ENCODE assay signal across 19 cellular contexts in the genomic region with DNA sequence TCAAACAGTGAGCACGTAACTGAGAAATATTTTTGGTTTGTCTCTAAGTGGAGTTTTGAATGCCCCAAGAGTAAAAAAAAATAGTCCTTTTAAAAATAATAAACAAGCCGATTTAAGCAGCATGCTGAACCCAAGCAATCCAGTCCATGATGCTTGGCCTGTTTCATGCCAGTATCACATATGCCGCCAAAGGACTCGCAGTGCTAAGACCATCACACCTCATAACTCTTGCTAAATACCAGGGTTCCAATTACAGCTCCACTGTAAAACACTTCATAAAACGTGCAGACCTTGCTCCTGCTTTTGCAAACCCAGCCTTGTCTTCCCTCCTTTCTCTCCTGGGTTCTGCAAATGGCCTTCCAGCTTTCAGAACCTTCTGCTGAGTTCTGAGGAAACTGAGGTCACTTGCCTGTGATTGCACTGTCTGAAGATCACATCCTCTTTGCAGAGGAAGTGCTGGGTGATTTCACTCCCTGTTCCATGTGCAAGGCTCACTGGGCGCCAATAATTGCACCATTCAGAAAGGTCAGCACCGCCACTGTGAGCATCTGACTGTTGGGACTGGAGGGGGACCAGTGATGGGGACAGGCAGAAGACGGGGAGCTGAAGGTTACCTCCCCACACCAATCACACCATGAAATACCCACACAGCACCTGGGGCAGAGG.
DNase-seq lines count a peak whose midpoint lies in the region; ATAC-seq, FAIRE-seq and TF ChIP-seq lines count a peak whose summit lies in the region.
"Had no signal": no experiment of that assay in that cellular context is flagged by ENCODE, and none has a peak within 500 bp of the region (broad histone marks: within the 10 kb centered on the region; RNA-seq: fewer than 3 reads in every experiment).

No MANE protein-coding gene starts in this region.

- peaks cover 0 to 22% of the 10 kb centered on the region in 2 experiments; a peak in 3 of 5 replicates for H3K4me1 ChIP-seq in K562 (replicated peaks in 1 of 2; ENCODE audit: control insufficient read depth in 2 of 2, insufficient read depth in 2 of 2, low read length in 2 of 2)

- H3K27me3 ChIP-seq in K562 (ENCODE audit: control insufficient read depth in 2 of 2, insufficient read depth in 2 of 2, low read length in 2 of 2) = no peaks in the 10 kb centered on the region
- H3K27me3 ChIP-seq: ascending aorta, esophagus muscularis mucosa had no signal

- H3K36me3 Mint-ChIP-seq in natural killer cell treated with Interleukin-12 subunit alpha and Interleukin-12 subunit beta and Interleukin-15 and Interleukin-18, amount 100 ng/mL, for 72 hours = no peaks in the 10 kb centered on the region
- H3K36me3 Mint-ChIP-seq in immature natural killer cell = no peaks in the 10 kb centered on the region
- H3K36me3 Mint-ChIP-seq: CD4-positive, CD25-positive, alpha-beta regulatory T cell; memory B cell had no signal

- BruUV-seq in K562 (replicated peaks; lab: Mats Ljungman, UMichigan) = no TSS peak

- peaks cover 16 to 17% of the 10 kb centered on the region in 2 donors for H3K4me1 Mint-ChIP-seq in natural killer cell treated with Interleukin-12 subunit alpha and Interleukin-12 subunit beta and Interleukin-15 and Interleukin-18, amount 100 ng/mL, for 72 hours (ENCODE audit: low read depth in 2 of 2)
- H3K4me1 Mint-ChIP-seq in immature natural killer cell = peaks cover 13 to 14% of the 10 kb centered on the region in 2 donors

- TF ChIP-seq EP300 in K562 (IDR thresholded peaks at IDR 0.05; ENCODE audit: low read length) = no peak

- no peaks in the 10 kb centered on the region for H3K36me3 ChIP-seq in K562 (ENCODE audit: control insufficient read depth, insufficient read depth, low read length)
- H3K36me3 ChIP-seq: ascending aorta, esophagus muscularis mucosa had no signal

- no peaks in the 10 kb centered on the region for H3K79me2 ChIP-seq in K562 (ENCODE audit: control insufficient read depth, insufficient read depth, low read length)

- no peak for TF ChIP-seq POLR2A in K562 (conservative IDR thresholded peaks at IDR 0.05)

- no peaks in the 10 kb centered on the region for H4K20me1 ChIP-seq in K562 (replicated peaks; ENCODE audit: control insufficient read depth, insufficient read depth, low read length)

- intact Hi-C loops in K562 (cut with micrococcal nuclease) = no loop called here

- CTCF ChIA-PET in K562 (lab: Yijun Ruan, JAX; ENCODE audit: low intra/inter-chr PET ratio) = no interaction called here

- no peaks in the 10 kb centered on the region for H3K9me3 ChIP-seq in K562 (replicated peaks; ENCODE audit: control insufficient read depth, insufficient read depth, low read depth, low read length)
- H3K9me3 ChIP-seq: ascending aorta, esophagus muscularis mucosa had no signal

- H2AFZ ChIP-seq in K562 (ENCODE audit: low read depth, low read length) = no peak overlapping the region

- H3K9me3 Mint-ChIP-seq in natural killer cell treated with Interleukin-12 subunit alpha and Interleukin-12 subunit beta and Interleukin-15 and Interleukin-18, amount 100 ng/mL, for 72 hours = no peaks in the 10 kb centered on the region
- no peaks in the 10 kb centered on the region for H3K9me3 Mint-ChIP-seq in immature natural killer cell
- H3K9me3 Mint-ChIP-seq: memory B cell had no signal

- no peak overlapping the region for H3K27ac Mint-ChIP-seq in natural killer cell treated with Interleukin-12 subunit alpha and Interleukin-12 subunit beta and Interleukin-15 and Interleukin-18, amount 100 ng/mL, for 72 hours
- no peak overlapping the region for H3K27ac Mint-ChIP-seq in immature natural killer cell
- H3K27ac Mint-ChIP-seq: memory B cell, T-helper 17 cell had no signal

- no peak overlapping the region for H3K4me3 Mint-ChIP-seq in natural killer cell treated with Interleukin-12 subunit alpha and Interleukin-12 subunit beta and Interleukin-15 and Interleukin-18, amount 100 ng/mL, for 72 hours
- H3K4me3 Mint-ChIP-seq in immature natural killer cell = no peak overlapping the region
- H3K4me3 Mint-ChIP-seq: CD4-positive, CD25-positive, alpha-beta regulatory T cell; memory B cell; T-helper 17 cell had no signal

- 25% methylated on average over 8 of the region's 8 CpGs for WGBS in K562 (ENCODE audit: insufficient coverage, low coverage, missing lambda C conversion rate)

- H3K27me3 Mint-ChIP-seq in natural killer cell treated with Interleukin-12 subunit alpha and Interleukin-12 subunit beta and Interleukin-15 and Interleukin-18, amount 100 ng/mL, for 72 hours = peaks cover 0 to 11% of the 10 kb centered on the region in 2 donors
- peaks cover 0 to 9% (median 3%) of the 10 kb centered on the region in 3 donors for H3K27me3 Mint-ChIP-seq in immature natural killer cell (ENCODE audit: low read depth in 3 of 3)
- H3K27me3 Mint-ChIP-seq: memory B cell, T-helper 17 cell had no signal

- no peak for FAIRE-seq in K562 (lab: Jason Lieb, UNC)
- FAIRE-seq: HTR-8/SVneo had no signal

- no peak for TF ChIP-seq RAD21 in K562 (CRISPR knock-in tag; conservative IDR thresholded peaks at IDR 0.05 in 1 of 2, IDR thresholded peaks at IDR 0.05 in 1 of 2)

- peak; percentile 50 for DNase-seq in GM12865 (ENCODE audit: low read depth)
- no peak for DNase-seq in K562 (ENCODE audit: extremely low read depth in 1 of 4, low spot score in 3 of 4)
- no peak for DNase-seq in natural killer cell treated with Interleukin-12 subunit alpha and Interleukin-12 subunit beta and Interleukin-15 and Interleukin-18, amount 100 ng/mL, for 72 hours (ENCODE audit: low spot score)
- no peak for DNase-seq in stimulated activated CD4-positive, alpha-beta T cell treated with anti-CD3 and anti-CD28 coated beads, Interleukin-2, amount 100 ng/mL, for 24 hours
- DNase-seq in GOT3 (lab: John Stamatoyannopoulos, UW) = no peak
- no peak for DNase-seq in immature natural killer cell
- DNase-seq: activated CD4-positive, alpha-beta T cell treated with anti-CD3 and anti-CD28 coated beads, Interleukin-2, amount 50 U/mL, for 1 hour; dermis blood vessel endothelial cell; PC-3; T-helper 17 cell had no signal

- ATAC-seq in GM21619 (IDR thresholded peaks at IDR 0.05; ENCODE audit: unreplicated experiment) = peak; percentile 51
- no peak for ATAC-seq in K562
- peak; percentile 50 to 63 for ATAC-seq in natural killer cell treated with Interleukin-12 subunit alpha and Interleukin-12 subunit beta and Interleukin-15 and Interleukin-18, amount 100 ng/mL, for 72 hours
- no peak for ATAC-seq in GM19035 (IDR thresholded peaks at IDR 0.05; ENCODE audit: unreplicated experiment)
- ATAC-seq: HCT116, PC-3, T-helper 17 cell had no signal

- H3K4me2 ChIP-seq in K562 (ENCODE audit: insufficient read depth, low read length) = no peak overlapping the region
- H3K4me2 ChIP-seq: smooth muscle cell had no signal

- TF ChIP-seq CTCF in GM12865 (IDR thresholded peaks at IDR 0.05; ENCODE audit: insufficient read depth, low read depth, low read length, missing control alignments) = no peak
- TF ChIP-seq CTCF in K562 (IDR thresholded peaks at IDR 0.05 in 2 of 3, conservative IDR thresholded peaks at IDR 0.05 in 1 of 3; ENCODE audit: insufficient read depth in 2 of 3, low read depth in 1 of 3, low read length in 3 of 3) = no peak

- no peak overlapping the region for H3K27ac ChIP-seq in K562 (ENCODE audit: extremely low read depth, low read depth, low read length)
- H3K27ac ChIP-seq: ascending aorta, esophagus muscularis mucosa had no signal

- no peaks in the 10 kb centered on the region for H3K9me1 ChIP-seq in K562 (ENCODE audit: control insufficient read depth, insufficient read depth, low read length)

- POLR2A ChIA-PET in K562 (lab: Yijun Ruan, JAX) = interaction anchor here (0.7 to 1.5 kb wide), 3 partner anchors 8 to 436 kb away, joined by 3 to 4 read pairs (median 3); no protein-coding TSS in a partner anchor

- H3K9ac ChIP-seq in K562 (ENCODE audit: insufficient read depth in 1 of 2, low read depth in 2 of 2, low read length in 2 of 2) = no peak overlapping the region

- H3K4me3 ChIP-seq in GM12865 (ENCODE audit: low read depth, low read length) = no peak overlapping the region
- H3K4me3 ChIP-seq in K562 = no peak overlapping the region
- H3K4me3 ChIP-seq: ascending aorta, esophagus muscularis mucosa, smooth muscle cell had no signal

- in situ Hi-C loops in K562 (cut with MboI) = no loop called here

TF ChIP-seq in K562, 482 proteins besides CTCF, POLR2A, EP300 and RAD21 (continues in another document):
- TF ChIP-seq SPI1 (IDR thresholded peaks at IDR 0.05; ENCODE audit: borderline replicate concordance, low read depth, low read length) = peak; percentile 18; the same call in 1 of the 2 replicates
- TF ChIP-seq ZNF75A (CRISPR knock-in tag; IDR thresholded peaks at IDR 0.05) = no peak
- TF ChIP-seq, protein P1, sequence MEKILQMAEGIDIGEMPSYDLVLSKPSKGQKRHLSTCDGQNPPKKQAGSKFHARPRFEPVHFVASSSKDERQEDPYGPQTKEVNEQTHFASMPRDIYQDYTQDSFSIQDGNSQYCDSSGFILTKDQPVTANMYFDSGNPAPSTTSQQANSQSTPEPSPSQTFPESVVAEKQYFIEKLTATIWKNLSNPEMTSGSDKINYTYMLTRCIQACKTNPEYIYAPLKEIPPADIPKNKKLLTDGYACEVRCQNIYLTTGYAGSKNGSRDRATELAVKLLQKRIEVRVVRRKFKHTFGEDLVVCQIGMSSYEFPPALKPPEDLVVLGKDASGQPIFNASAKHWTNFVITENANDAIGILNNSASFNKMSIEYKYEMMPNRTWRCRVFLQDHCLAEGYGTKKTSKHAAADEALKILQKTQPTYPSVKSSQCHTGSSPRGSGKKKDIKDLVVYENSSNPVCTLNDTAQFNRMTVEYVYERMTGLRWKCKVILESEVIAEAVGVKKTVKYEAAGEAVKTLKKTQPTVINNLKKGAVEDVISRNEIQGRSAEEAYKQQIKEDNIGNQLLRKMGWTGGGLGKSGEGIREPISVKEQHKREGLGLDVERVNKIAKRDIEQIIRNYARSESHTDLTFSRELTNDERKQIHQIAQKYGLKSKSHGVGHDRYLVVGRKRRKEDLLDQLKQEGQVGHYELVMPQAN (IDR thresholded peaks at IDR 0.05; ENCODE audit: borderline replicate concordance) = no peak
- TF ChIP-seq, protein P2, sequence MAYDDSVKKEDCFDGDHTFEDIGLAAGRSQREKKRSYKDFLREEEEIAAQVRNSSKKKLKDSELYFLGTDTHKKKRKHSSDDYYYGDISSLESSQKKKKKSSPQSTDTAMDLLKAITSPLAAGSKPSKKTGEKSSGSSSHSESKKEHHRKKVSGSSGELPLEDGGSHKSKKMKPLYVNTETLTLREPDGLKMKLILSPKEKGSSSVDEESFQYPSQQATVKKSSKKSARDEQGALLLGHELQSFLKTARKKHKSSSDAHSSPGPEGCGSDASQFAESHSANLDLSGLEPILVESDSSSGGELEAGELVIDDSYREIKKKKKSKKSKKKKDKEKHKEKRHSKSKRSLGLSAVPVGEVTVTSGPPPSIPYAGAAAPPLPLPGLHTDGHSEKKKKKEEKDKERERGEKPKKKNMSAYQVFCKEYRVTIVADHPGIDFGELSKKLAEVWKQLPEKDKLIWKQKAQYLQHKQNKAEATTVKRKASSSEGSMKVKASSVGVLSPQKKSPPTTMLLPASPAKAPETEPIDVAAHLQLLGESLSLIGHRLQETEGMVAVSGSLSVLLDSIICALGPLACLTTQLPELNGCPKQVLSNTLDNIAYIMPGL (CRISPR knock-in tag; IDR thresholded peaks at IDR 0.05) = no peak

Comparison
In these comparisons a context has a peak if more than half of its experiments do, and no peak if none do; other contexts are left out.
1. ATAC-seq: peak in GM21619 (single experiment) and natural killer cell treated with Interleukin-12 subunit alpha and Interleukin-12 subunit beta and Interleukin-15 and Interleukin-18, amount 100 ng/mL, for 72 hours (2 of 2); none in K562 (single experiment) and GM19035 (single experiment).